Comparison of ENCODE assay signal across 23 cellular contexts in the genomic region with DNA sequence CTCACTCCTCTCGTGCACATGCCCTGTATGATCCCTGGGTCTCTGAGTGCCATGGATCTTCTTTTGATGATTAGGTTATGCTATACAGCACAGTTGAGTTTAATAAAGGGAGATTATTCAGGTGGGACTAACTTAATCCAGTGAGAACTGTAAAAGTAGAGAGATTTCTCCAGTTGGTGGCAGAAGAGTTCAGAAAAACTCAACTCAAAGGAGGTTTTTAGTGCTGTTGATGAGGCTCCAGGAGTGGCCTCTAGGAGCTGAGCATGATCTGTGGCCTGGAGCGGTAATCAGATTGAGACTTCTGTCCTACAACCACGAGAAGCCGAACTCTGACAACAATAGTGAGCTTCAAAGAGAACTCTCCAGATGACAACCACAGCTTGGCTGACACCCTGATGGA.
DNase-seq lines count a peak whose midpoint lies in the region; TF ChIP-seq lines count a peak whose summit lies in the region.
"Had no signal": no experiment of that assay in that cellular context is flagged by ENCODE, and none has a peak within 500 bp of the region (broad histone marks: within the 10 kb centered on the region; RNA-seq: fewer than 3 reads in every experiment).

No MANE protein-coding gene starts in this region.

- WGBS in H9 (ENCODE audit: extremely low coverage, insufficient read length, low lambda C conversion rate): no CpG with 5 or more reads among the region's 4 CpGs

- peak; percentile 29 for DNase-seq in A673 (ENCODE audit: low spot score)
- no peak for DNase-seq in H9
- peak; percentile 46 for DNase-seq in WERI-Rb-1
- peak; percentile 20 for DNase-seq in iPS-NIHi7 (ENCODE audit: extremely low spot score)
- no peak for DNase-seq in DMS 273 (lab: John Stamatoyannopoulos, UW; ENCODE audit: unreplicated experiment)
- DNase-seq in NK-92 (lab: John Stamatoyannopoulos, UW; ENCODE audit: unreplicated experiment): no peak
- DNase-seq in cerebellum (ENCODE audit: low spot score): no peak
- DNase-seq in BE2C: no peak
- DNase-seq: activated CD4-positive, alpha-beta T cell treated with anti-CD3 and anti-CD28 coated beads, Interleukin-2, amount 10 ng/mL, durations not matched to agents 7 days and 5 days; activated CD8-positive, alpha-beta memory T cell treated with anti-CD3 and anti-CD28 coated beads, Interleukin-2, amount 10 ng/mL, durations not matched to agents 7 days and 5 days; activated naive CD4-positive, alpha-beta T cell treated with anti-CD3 and anti-CD28 coated beads, Interleukin-2, amount 10 ng/mL, durations not matched to agents 7 days and 5 days; head of caudate nucleus; HFFc6; naive thymus-derived CD8-positive, alpha-beta T cell; NCI-H187; OCI-M1; stimulated activated CD4-positive, alpha-beta T cell treated with anti-CD3 and anti-CD28 coated beads, Interleukin-15, amount 100 ng/mL, for 24 hours; stimulated activated naive CD8-positive, alpha-beta T cell treated with anti-CD3 and anti-CD28 coated beads, Interleukin-15, Interleukin-2, amounts not matched to agents 100 U/mL and 50 U/mL, for 24 hours; thyroid gland had no signal

- H3K79me1 ChIP-seq in H9 (ENCODE audit: insufficient read depth, low read depth, low read length, poor library complexity, severe bottlenecking): no peaks in the 10 kb centered on the region

- no peak overlapping the region for H2BK20ac ChIP-seq in H9 (ENCODE audit: low read depth, low read length, poor library complexity, severe bottlenecking)

- intact Hi-C loops in A673 (cut with micrococcal nuclease; ENCODE audit: unreplicated experiment): loop anchor here (10.0 kb wide), 1 partner anchor 559 kb away; a partner anchor contains a TSS

- no peak overlapping the region for H4K5ac ChIP-seq in H9 (ENCODE audit: insufficient read length, low read depth, low read length)

- CTCF ChIA-PET in A673 (lab: Charles Lee): no interaction called here

- H3K4me1 Mint-ChIP-seq in H9: no peaks in the 10 kb centered on the region
- H3K4me1 Mint-ChIP-seq: activated CD4-positive, alpha-beta T cell treated with anti-CD3 and anti-CD28 coated beads, Interleukin-2, amount 10 ng/mL, durations not matched to agents 7 days and 5 days; activated CD8-positive, alpha-beta memory T cell treated with anti-CD3 and anti-CD28 coated beads, Interleukin-2, amount 10 ng/mL, durations not matched to agents 7 days and 5 days; activated naive CD4-positive, alpha-beta T cell treated with anti-CD3 and anti-CD28 coated beads, Interleukin-2, amount 10 ng/mL, durations not matched to agents 7 days and 5 days; naive thymus-derived CD8-positive, alpha-beta T cell had no signal

- no peak overlapping the region for H3T11ph ChIP-seq in H9 (ENCODE audit: low read length)

- H3K9me3 Mint-ChIP-seq in H9: peaks cover 13 to 15% of the 10 kb centered on the region in 2 experiments
- H3K9me3 Mint-ChIP-seq: activated CD4-positive, alpha-beta T cell treated with anti-CD3 and anti-CD28 coated beads, Interleukin-2, amount 10 ng/mL, durations not matched to agents 7 days and 5 days; activated naive CD4-positive, alpha-beta T cell treated with anti-CD3 and anti-CD28 coated beads, Interleukin-2, amount 10 ng/mL, durations not matched to agents 7 days and 5 days; activated T-helper 1 cell treated with anti-CD3 and anti-CD28 coated beads, Interleukin-12 subunit alpha, Interleukin-12 subunit beta, Interleukin-2, Interleukin-4 antibody, amounts not matched to agents 30 ng/mL and 10 ng/mL and 1 ng/mL, durations not matched to agents 14 hours and 24 hours and 36 hours; naive thymus-derived CD8-positive, alpha-beta T cell; T-helper 2 cell treated with Interferon-gamma antibody and Interleukin-4, amounts not matched to agents 5 μg/mL and 100 μg/mL, for 36 hours had no signal

- no peak overlapping the region for H2AK5ac ChIP-seq in H9 (ENCODE audit: insufficient read length, low read length)

- H3K23ac ChIP-seq in H9 (ENCODE audit: insufficient read length, low read depth, low read length): no peak overlapping the region

- H4K20me1 ChIP-seq in H9 (ENCODE audit: control insufficient read depth, insufficient read depth, insufficient read length): no peaks in the 10 kb centered on the region

- peaks cover 9% of the 10 kb centered on the region for H3K27me3 Mint-ChIP-seq in H9 (ENCODE audit: low read depth)
- H3K27me3 Mint-ChIP-seq: activated CD4-positive, alpha-beta T cell treated with anti-CD3 and anti-CD28 coated beads, Interleukin-2, amount 10 ng/mL, durations not matched to agents 7 days and 5 days; activated CD8-positive, alpha-beta memory T cell treated with anti-CD3 and anti-CD28 coated beads, Interleukin-2, amount 10 ng/mL, durations not matched to agents 7 days and 5 days; activated naive CD4-positive, alpha-beta T cell treated with anti-CD3 and anti-CD28 coated beads, Interleukin-2, amount 10 ng/mL, durations not matched to agents 7 days and 5 days had no signal

- no peak overlapping the region for H4K8ac ChIP-seq in H9 (replicated peaks; ENCODE audit: insufficient read length, low read depth, low read length)

- H3K27ac ChIP-seq in A673 (ENCODE audit: low read depth, low read length, poor library complexity, severe bottlenecking) (no peak overlapping the region), H9 (ENCODE audit: insufficient read length, low read depth, low read length) (no peak overlapping the region), WERI-Rb-1 (no peak overlapping the region)
- H3K27ac ChIP-seq: cardiac muscle cell, parathyroid adenoma, thyroid gland had no signal

- H3K56ac ChIP-seq in H9 (ENCODE audit: insufficient read length, low read depth, low read length): no peak overlapping the region

- no peak overlapping the region for H3K4me3 ChIP-seq in A673 (ENCODE audit: low read depth, low read length, poor library complexity, severe bottlenecking)
- no peak overlapping the region for H3K4me3 ChIP-seq in WERI-Rb-1 (ENCODE audit: low read depth, low read length)
- H3K4me3 ChIP-seq in BE2C (ENCODE audit: low read depth, low read length): no peak overlapping the region
- H3K4me3 ChIP-seq: cardiac muscle cell, thyroid gland had no signal

- H2BK15ac ChIP-seq in H9 (ENCODE audit: low read depth, low read length): no peak overlapping the region

- no peak overlapping the region for H4K91ac ChIP-seq in H9 (ENCODE audit: insufficient read length, low read depth, low read length)

- H3K23me2 ChIP-seq in H9 (ENCODE audit: insufficient read length, low read depth, low read length, poor library complexity, severe bottlenecking): no peaks in the 10 kb centered on the region

- H3K4me2 ChIP-seq in H9 (ENCODE audit: insufficient read depth, insufficient read length, low read length): no peak overlapping the region

- H2BK120ac ChIP-seq in H9 (ENCODE audit: low read depth, low read length, poor library complexity, severe bottlenecking): no peak overlapping the region

- H3K9me3 ChIP-seq in A673 (ENCODE audit: low read depth, low read length, poor library complexity, severe bottlenecking) (no peaks in the 10 kb centered on the region), H9 (ENCODE audit: control insufficient read depth, low read depth, low read length) (no peaks in the 10 kb centered on the region), WERI-Rb-1 (ENCODE audit: severe bottlenecking) (peaks cover 6% of the 10 kb centered on the region), BE2C (no peaks in the 10 kb centered on the region)
- H3K9me3 ChIP-seq: thyroid gland had no signal

- H3K9ac ChIP-seq in H9 (ENCODE audit: extremely low read depth, insufficient read length, low read length): no peak overlapping the region
- H3K9ac ChIP-seq: parathyroid adenoma had no signal

- H3K14ac ChIP-seq in H9 (ENCODE audit: insufficient read depth, low read length): no peak overlapping the region

- no peak overlapping the region for H2BK5ac ChIP-seq in H9 (ENCODE audit: insufficient read length, low read length)

- no peaks in the 10 kb centered on the region for H3K27me3 ChIP-seq in A673 (replicated peaks; ENCODE audit: insufficient read depth, low read depth, low read length, poor library complexity)
- H3K27me3 ChIP-seq in H9 (ENCODE audit: insufficient read depth, low read length): no peaks in the 10 kb centered on the region
- H3K27me3 ChIP-seq in WERI-Rb-1 (ENCODE audit: insufficient read depth, low read depth, severe bottlenecking): no peaks in the 10 kb centered on the region
- H3K27me3 ChIP-seq in BE2C: no peaks in the 10 kb centered on the region
- H3K27me3 ChIP-seq: thyroid gland had no signal

- H2BK12ac ChIP-seq in H9 (ENCODE audit: insufficient read length, low read depth, low read length): no peak overlapping the region

- H3K27ac Mint-ChIP-seq in H9: no peak overlapping the region
- H3K27ac Mint-ChIP-seq: activated CD4-positive, alpha-beta T cell treated with anti-CD3 and anti-CD28 coated beads, Interleukin-2, amount 10 ng/mL, durations not matched to agents 7 days and 5 days; activated CD8-positive, alpha-beta memory T cell treated with anti-CD3 and anti-CD28 coated beads, Interleukin-2, amount 10 ng/mL, durations not matched to agents 7 days and 5 days; activated naive CD4-positive, alpha-beta T cell treated with anti-CD3 and anti-CD28 coated beads, Interleukin-2, amount 10 ng/mL, durations not matched to agents 7 days and 5 days; activated T-helper 1 cell treated with anti-CD3 and anti-CD28 coated beads, Interleukin-12 subunit alpha, Interleukin-12 subunit beta, Interleukin-2, Interleukin-4 antibody, amounts not matched to agents 30 ng/mL and 10 ng/mL and 1 ng/mL, durations not matched to agents 14 hours and 24 hours and 36 hours; HFFc6; T-helper 2 cell treated with Interferon-gamma antibody and Interleukin-4, amounts not matched to agents 5 μg/mL and 100 μg/mL, for 36 hours had no signal

- no peak overlapping the region for H3K18ac ChIP-seq in H9 (ENCODE audit: insufficient read length, low read depth, low read length)

- no peak overlapping the region for H2AFZ ChIP-seq in H9 (ENCODE audit: low read length)
- H2AFZ ChIP-seq: parathyroid adenoma had no signal

- POLR2A ChIA-PET in A673 (lab: Charles Lee; ENCODE audit: low non-redundant PET): no interaction called here

- no peak overlapping the region for H3K4me3 Mint-ChIP-seq in H9
- H3K4me3 Mint-ChIP-seq: activated CD4-positive, alpha-beta T cell treated with anti-CD3 and anti-CD28 coated beads, Interleukin-2, amount 10 ng/mL, durations not matched to agents 7 days and 5 days; activated CD8-positive, alpha-beta memory T cell treated with anti-CD3 and anti-CD28 coated beads, Interleukin-2, amount 10 ng/mL, durations not matched to agents 7 days and 5 days; activated naive CD4-positive, alpha-beta T cell treated with anti-CD3 and anti-CD28 coated beads, Interleukin-2, amount 10 ng/mL, durations not matched to agents 7 days and 5 days; activated T-helper 1 cell treated with anti-CD3 and anti-CD28 coated beads, Interleukin-12 subunit alpha, Interleukin-12 subunit beta, Interleukin-2, Interleukin-4 antibody, amounts not matched to agents 30 ng/mL and 10 ng/mL and 1 ng/mL, durations not matched to agents 14 hours and 24 hours and 36 hours; HFFc6; naive thymus-derived CD8-positive, alpha-beta T cell; T-helper 2 cell treated with Interferon-gamma antibody and Interleukin-4, amounts not matched to agents 5 μg/mL and 100 μg/mL, for 36 hours had no signal

- no peaks in the 10 kb centered on the region for H3K36me3 ChIP-seq in A673 (ENCODE audit: insufficient read depth, low read length, poor library complexity, severe bottlenecking)
- H3K36me3 ChIP-seq in WERI-Rb-1: no peaks in the 10 kb centered on the region
- no peaks in the 10 kb centered on the region for H3K36me3 ChIP-seq in BE2C
- H3K36me3 ChIP-seq: cardiac muscle cell, thyroid gland had no signal

- no peaks in the 10 kb centered on the region for H3K79me2 ChIP-seq in H9 (ENCODE audit: insufficient read depth, low read length)
- H3K79me2 ChIP-seq: parathyroid adenoma had no signal

- H3K36me3 Mint-ChIP-seq in H9 (ENCODE audit: insufficient read depth in 1 of 3, low read depth in 3 of 3): peaks cover 3 to 12% (median 5%) of the 10 kb centered on the region in 3 experiments; a peak in 5 of 7 replicates
- H3K36me3 Mint-ChIP-seq: activated CD8-positive, alpha-beta memory T cell treated with anti-CD3 and anti-CD28 coated beads, Interleukin-2, amount 10 ng/mL, durations not matched to agents 7 days and 5 days; activated naive CD4-positive, alpha-beta T cell treated with anti-CD3 and anti-CD28 coated beads, Interleukin-2, amount 10 ng/mL, durations not matched to agents 7 days and 5 days; naive thymus-derived CD8-positive, alpha-beta T cell had no signal

- H3K4ac ChIP-seq in H9 (ENCODE audit: low read depth, low read length): no peak overlapping the region

- BruUV-seq in A673 (replicated peaks; lab: Mats Ljungman, UMichigan): no TSS peak

- H3K4me1 ChIP-seq in A673 (ENCODE audit: insufficient read depth, low read length, poor library complexity, severe bottlenecking): peaks cover 10% of the 10 kb centered on the region
- H3K4me1 ChIP-seq in H9 (ENCODE audit: insufficient read depth, low read length): no peaks in the 10 kb centered on the region
- no peaks in the 10 kb centered on the region for H3K4me1 ChIP-seq in BE2C
- H3K4me1 ChIP-seq: parathyroid adenoma, thyroid gland had no signal

- TF ChIP-seq CTCF in A673 (conservative IDR thresholded peaks at IDR 0.05; ENCODE audit: low read depth, low read length) (peak; percentile 44), H9 (conservative IDR thresholded peaks at IDR 0.05) (peak; percentile 36; the same call in 2 of the 3 replicates), WERI-Rb-1 (IDR thresholded peaks at IDR 0.05; ENCODE audit: low read depth, low read length) (peak; percentile 42), BE2C (IDR thresholded peaks at IDR 0.05; ENCODE audit: low read depth, low read length) (no peak)

Comparison
In these comparisons a context has a peak if more than half of its experiments do, and no peak if none do; other contexts are left out.
1. DNase-seq: peak in A673 (single experiment), WERI-Rb-1 (single experiment) and iPS-NIHi7 (single experiment); none in H9 (single experiment), DMS 273 (single experiment), NK-92 (single experiment), cerebellum (single experiment) and BE2C (single experiment).